ENCODE assay signal across 9 cellular contexts in genomic region chr1:68174173-68175113, GRCh38. TPM values are rescaled to one million over a fixed set of nuclear protein-coding genes. Genes with fewer than 3 reads are reported as not detected.
DNase-seq lines count a peak whose midpoint lies in the region; ATAC-seq and TF ChIP-seq lines count a peak whose summit lies in the region.
"Had no signal": no experiment of that assay in that cellular context is flagged by ENCODE, and none has a peak within 500 bp of the region (broad histone marks: within the 10 kb centered on the region; RNA-seq: fewer than 3 reads in every experiment).

No MANE protein-coding gene starts in this region.

- peaks cover 0 to 13% (median 4%) of the 10 kb centered on the region in 5 experiments for H3K9me3 Mint-ChIP-seq in brain

- peak overlapping the region; percentile 64 to 77 (median 67) for H3K4me3 Mint-ChIP-seq in brain

- H3K9me2 ChIP-seq in MM.1S (replicated peaks; ENCODE audit: insufficient read depth, low read length) = no peaks in the 10 kb centered on the region

- H3K36me3 Mint-ChIP-seq in brain = peaks cover 24% of the 10 kb centered on the region

- H3K4me1 ChIP-seq in MM.1S (ENCODE audit: low read length) = peaks cover 51% of the 10 kb centered on the region
- H3K4me1 ChIP-seq in thymus (ENCODE audit: control insufficient read depth, insufficient read depth, low read length) = no peaks in the 10 kb centered on the region

- H3K27ac ChIP-seq in MM.1S (ENCODE audit: low read length) (peak overlapping the region; percentile 40; the same call in 1 of the 2 replicates), layer of hippocampus (ENCODE audit: low read depth, low read length) (peak overlapping the region; percentile 12), thymus (ENCODE audit: low read depth) (peak overlapping the region; percentile 18)

- H3K36me3 ChIP-seq in MM.1S (replicated peaks; ENCODE audit: insufficient read depth, low read length) (no peaks in the 10 kb centered on the region), thymus (ENCODE audit: control insufficient read depth, insufficient read depth) (no peaks in the 10 kb centered on the region)

- peaks cover 72% of the 10 kb centered on the region for H3K4me1 Mint-ChIP-seq in brain

- H2AFZ ChIP-seq in MM.1S (ENCODE audit: low read length) = no peak overlapping the region

- H3K79me2 ChIP-seq in MM.1S (ENCODE audit: low read length) = no peaks in the 10 kb centered on the region

- H3K27ac Mint-ChIP-seq in brain = peak overlapping the region; percentile 28 to 98 (median 93)

- H3K9ac ChIP-seq in MM.1S (ENCODE audit: low read length) = no peak overlapping the region

- ATAC-seq in HG03520 (IDR thresholded peaks at IDR 0.05; ENCODE audit: unreplicated experiment) (no peak), HG02623 (IDR thresholded peaks at IDR 0.05; ENCODE audit: unreplicated experiment) (no peak)

- no peak overlapping the region; the same call in 1 of the 2 replicates for H3K4me2 ChIP-seq in MM.1S (ENCODE audit: low read depth, low read length)

- no peak for TF ChIP-seq CTCF in MM.1S (IDR thresholded peaks at IDR 0.05; ENCODE audit: low read length)
- TF ChIP-seq CTCF in brain (conservative IDR thresholded peaks at IDR 0.05) = no peak

- H3K4me3 ChIP-seq in MM.1S (ENCODE audit: low read length) (no peak overlapping the region), thymus (ENCODE audit: low read length) (no peak overlapping the region)
- H3K4me3 ChIP-seq: skin epidermis had no signal

- H3K9me3 ChIP-seq in MM.1S (replicated peaks; ENCODE audit: insufficient read depth, low read length) (no peaks in the 10 kb centered on the region), thymus (ENCODE audit: control insufficient read depth) (no peaks in the 10 kb centered on the region)

- H3F3A ChIP-seq in MM.1S (ENCODE audit: insufficient read depth, low read length) = peaks cover 24% of the 10 kb centered on the region

- H4K20me1 ChIP-seq in MM.1S (ENCODE audit: insufficient read depth, low read length) = no peaks in the 10 kb centered on the region

- no peak for DNase-seq in MM.1S
- DNase-seq in middle frontal gyrus (ENCODE audit: extremely low spot score, low spot score) = no peak
- DNase-seq in MV-4-11 (lab: John Stamatoyannopoulos, UW) = no peak

- H3K27me3 ChIP-seq in MM.1S (replicated peaks; ENCODE audit: insufficient read depth, low read length) (no peaks in the 10 kb centered on the region), layer of hippocampus (ENCODE audit: control insufficient read depth, insufficient read depth, low read length) (no peaks in the 10 kb centered on the region), thymus (ENCODE audit: control insufficient read depth, insufficient read depth) (no peaks in the 10 kb centered on the region)

- peaks cover 11% of the 10 kb centered on the region for H3K27me3 Mint-ChIP-seq in brain

- 87% methylated on average over 12 of the region's 12 CpGs for WGBS in thymus

RNA-seq across cellular contexts. Expression of gene WLS, which starts 57.9 kb away (rescaled TPM):
- 95.8 TPM for polyA plus RNA-seq in brain (ENCODE audit: insufficient read depth, low read depth, low replicate concordance)
- polyA plus RNA-seq in thymus = 14.7 TPM
